Comparison of ENCODE assay signal across 1 cellular context in genomic region chr21:43600642-43601397, GRCh38.
TF ChIP-seq lines count a peak whose summit lies in the region.

No MANE protein-coding gene starts in this region.

TF ChIP-seq in A549, 52 proteins besides CTCF, POLR2A, EP300 and RAD21 (continued from another document):
- TF ChIP-seq ATOH8 (CRISPR knock-in tag; IDR thresholded peaks at IDR 0.05; ENCODE audit: low read depth) (peak; percentile 39; the same call in 1 of the 2 replicates), TFCP2L1 (CRISPR knock-in tag; IDR thresholded peaks at IDR 0.05) (no peak), ZC3H11A (IDR thresholded peaks at IDR 0.05) (no peak), ZFP36 (IDR thresholded peaks at IDR 0.05; ENCODE audit: borderline replicate concordance, partially characterized antibody) (no peak), KDM1A (IDR thresholded peaks at IDR 0.05; ENCODE audit: low read depth) (no peak), JUN (IDR thresholded peaks at IDR 0.05) (0 out of 5 replicates have a peak, but pooled peaks of 1 of the 2 experiments have one; percentile 35), HOXB13 (CRISPR knock-in tag; IDR thresholded peaks at IDR 0.05; ENCODE audit: low read depth) (peak; percentile 64; the same call in 1 of the 2 replicates), NPAS2 (CRISPR knock-in tag; IDR thresholded peaks at IDR 0.05; ENCODE audit: borderline replicate concordance) (no peak), HOXA7 (CRISPR knock-in tag; IDR thresholded peaks at IDR 0.05) (no peak), RARB (CRISPR knock-in tag; IDR thresholded peaks at IDR 0.05) (no peak), FOSL2 (IDR thresholded peaks at IDR 0.05) (no peak), FOSL2 (CRISPR knock-in tag; IDR thresholded peaks at IDR 0.05) (peak; percentile 65), CEBPB (IDR thresholded peaks at IDR 0.05) (no peak), GATA3 (IDR thresholded peaks at IDR 0.05; ENCODE audit: borderline replicate concordance) (peak; percentile 75; the same call in 1 of the 2 replicates), JUNB (IDR thresholded peaks at IDR 0.05) (no peak), CHD4 (IDR thresholded peaks at IDR 0.05; ENCODE audit: borderline replicate concordance) (no peak), ESRRA (IDR thresholded peaks at IDR 0.05; ENCODE audit: borderline replicate concordance, low read length) (no peak), MAZ (IDR thresholded peaks at IDR 0.05; ENCODE audit: borderline replicate concordance, low read depth, low read length) (no peak), REST (IDR thresholded peaks at IDR 0.05) (no peak), CHD2 (IDR thresholded peaks at IDR 0.05; ENCODE audit: low read length, partially characterized antibody) (no peak), CBX2 (IDR thresholded peaks at IDR 0.05; ENCODE audit: borderline replicate concordance, low read depth) (no peak), ZSCAN20 (CRISPR knock-in tag; IDR thresholded peaks at IDR 0.05) (no peak), SREBF2 (IDR thresholded peaks at IDR 0.05) (no peak), BCL3 (IDR thresholded peaks at IDR 0.05) (no peak)
